8 cellular contexts compared by ENCODE assay signal in genomic region chr17:7897773-7898172, GRCh38. TPM values are rescaled to one million over a fixed set of nuclear protein-coding genes. Genes with fewer than 3 reads are reported as not detected.
DNase-seq lines count a peak whose midpoint lies in the region; ATAC-seq and TF ChIP-seq lines count a peak whose summit lies in the region.

No MANE protein-coding gene starts in this region.

- H3K27me3 ChIP-seq in GM23248 (replicated peaks; ENCODE audit: insufficient read depth) (no peaks in the 10 kb centered on the region), heart left ventricle (no peaks in the 10 kb centered on the region)

- H3K9ac ChIP-seq in GM23248 = peak overlapping the region; percentile 32; the same call in 1 of the 2 replicates

- H3K27ac Mint-ChIP-seq in activated naive CD4-positive, alpha-beta T cell treated with anti-CD3 and anti-CD28 coated beads, Interleukin-2, amount 50 U/mL, for 72 hours = peak overlapping the region; percentile 25 to 75
- H3K27ac Mint-ChIP-seq in stimulated activated naive B cell treated with anti-CD40 and anti-IgM and Interleukin-4, amounts not matched to agents 10 μg/mL and 1 μg/mL and 100 μg/mL, for 72 hours = peak overlapping the region; percentile 56

- H3K4me3 Mint-ChIP-seq in stimulated activated naive B cell treated with anti-CD40 and anti-IgM and Interleukin-4, amounts not matched to agents 10 μg/mL and 1 μg/mL and 100 μg/mL, for 72 hours = no peak overlapping the region

- no peak for DNase-seq in AG04449 (ENCODE audit: low read depth, low spot score)
- peak; percentile 69 for DNase-seq in GM23248
- DNase-seq in activated naive CD4-positive, alpha-beta T cell treated with anti-CD3 and anti-CD28 coated beads, Interleukin-2, amount 50 U/mL, for 72 hours (ENCODE audit: low spot score in 2 of 2) = peak in 1 of 2 donors; percentile 51
- DNase-seq in heart left ventricle = no peak
- DNase-seq in stimulated activated naive B cell treated with anti-CD40 and anti-IgM and Interleukin-4, amounts not matched to agents 10 μg/mL and 1 μg/mL and 100 μg/mL, for 72 hours = no peak
- no peak for DNase-seq in NK-92 (lab: John Stamatoyannopoulos, UW; ENCODE audit: unreplicated experiment)
- DNase-seq in NCI-H187 (lab: John Stamatoyannopoulos, UW) = no peak

- in situ Hi-C loops in GM23248 (cut with MboI) = no loop called here

- no peaks in the 10 kb centered on the region for H3K27me3 Mint-ChIP-seq in stimulated activated naive B cell treated with anti-CD40 and anti-IgM and Interleukin-4, amounts not matched to agents 10 μg/mL and 1 μg/mL and 100 μg/mL, for 72 hours

- CTCF ChIA-PET in AG04449 (lab: Yijun Ruan, JAX) = interaction anchor here (0.7 to 24.3 kb wide), 20 partner anchors 8 to 154 kb away, joined by 3 to 499 read pairs (median 5); partner anchors contain the start of genes CHD3, CYB5D1, KCNAB3 and KDM6B

- no peaks in the 10 kb centered on the region for H3F3A ChIP-seq in GM23248 (ENCODE audit: insufficient read depth)

- H3K4me2 ChIP-seq in GM23248 (ENCODE audit: unreplicated experiment) = no peak overlapping the region

- peak in 1 of 2 donors; percentile 75 for ATAC-seq in activated naive CD4-positive, alpha-beta T cell treated with anti-CD3 and anti-CD28 coated beads, Interleukin-2, amount 50 U/mL, for 72 hours
- ATAC-seq in heart left ventricle = peak; percentile 65 to 86 (median 72)
- ATAC-seq in stimulated activated naive B cell treated with anti-CD40 and anti-IgM and Interleukin-4, amounts not matched to agents 10 μg/mL and 1 μg/mL and 100 μg/mL, for 72 hours (replicated peaks) = peak; percentile 59 to 65
- ATAC-seq in HG03095 (IDR thresholded peaks at IDR 0.05; ENCODE audit: unreplicated experiment) = no peak

- H3K9me2 ChIP-seq in GM23248 (ENCODE audit: insufficient read depth) = no peaks in the 10 kb centered on the region

- H3K9me3 ChIP-seq in GM23248 (ENCODE audit: low read depth) (no peaks in the 10 kb centered on the region), heart left ventricle (no peaks in the 10 kb centered on the region)

- no peak overlapping the region for H2AFZ ChIP-seq in GM23248

- H3K4me1 ChIP-seq in GM23248 (ENCODE audit: insufficient read depth) (no peaks in the 10 kb centered on the region), heart left ventricle (peaks cover 0 to 11% (median 0%) of the 10 kb centered on the region in 12 donors)

- no peak for TF ChIP-seq POLR2A in heart left ventricle (IDR thresholded peaks at IDR 0.05)

- peaks cover 22 to 60% of the 10 kb centered on the region in 2 donors for H3K36me3 Mint-ChIP-seq in activated naive CD4-positive, alpha-beta T cell treated with anti-CD3 and anti-CD28 coated beads, Interleukin-2, amount 50 U/mL, for 72 hours
- H3K36me3 Mint-ChIP-seq in stimulated activated naive B cell treated with anti-CD40 and anti-IgM and Interleukin-4, amounts not matched to agents 10 μg/mL and 1 μg/mL and 100 μg/mL, for 72 hours = peaks cover 58 to 84% of the 10 kb centered on the region in 2 donors

- H3K9me3 Mint-ChIP-seq in activated naive CD4-positive, alpha-beta T cell treated with anti-CD3 and anti-CD28 coated beads, Interleukin-2, amount 50 U/mL, for 72 hours = no peaks in the 10 kb centered on the region
- no peaks in the 10 kb centered on the region for H3K9me3 Mint-ChIP-seq in stimulated activated naive B cell treated with anti-CD40 and anti-IgM and Interleukin-4, amounts not matched to agents 10 μg/mL and 1 μg/mL and 100 μg/mL, for 72 hours

- H3K4me3 ChIP-seq in AG04449 (ENCODE audit: low read depth, low read length) = no peak overlapping the region
- no peak overlapping the region for H3K4me3 ChIP-seq in GM23248
- no peak overlapping the region for H3K4me3 ChIP-seq in heart left ventricle

- H4K20me1 ChIP-seq in GM23248 (ENCODE audit: insufficient read depth) = no peaks in the 10 kb centered on the region

- H3K79me2 ChIP-seq in GM23248 (ENCODE audit: insufficient read depth) = no peaks in the 10 kb centered on the region

- peaks cover 27% of the 10 kb centered on the region; the same call in 1 of the 2 replicates for H3K36me3 ChIP-seq in GM23248 (ENCODE audit: low read depth)
- H3K36me3 ChIP-seq in heart left ventricle = peaks cover 0 to 99% (median 89%) of the 10 kb centered on the region in 9 donors

- H3K4me1 Mint-ChIP-seq in stimulated activated naive B cell treated with anti-CD40 and anti-IgM and Interleukin-4, amounts not matched to agents 10 μg/mL and 1 μg/mL and 100 μg/mL, for 72 hours = peaks cover 11 to 14% of the 10 kb centered on the region in 2 donors

- 62 to 68% methylated on average over 6 of the region's 6 CpGs for WGBS in GM23248 (ENCODE audit: low coverage in 1 of 2, low lambda C conversion rate in 2 of 2, missing lambda C conversion rate in 2 of 2), 2 experiments
- 47 to 58% (median 57%) methylated on average over 6 of the region's 6 CpGs for WGBS in heart left ventricle, 4 donors

- POLR2A ChIA-PET in AG04449 (lab: Yijun Ruan, JAX) = no interaction called here

- intact Hi-C loops in heart left ventricle (cut with DNase I) = loop anchor here in 9 of 10 donors (1.0 to 10.0 kb wide), 4 partner anchors 35 to 75 kb away; no protein-coding TSS in a partner anchor

- H3K27ac ChIP-seq in GM23248 (no peak overlapping the region), heart left ventricle (peak overlapping the region in 1 of 12 donors; percentile 10)

- TF ChIP-seq CTCF in AG04449 (IDR thresholded peaks at IDR 0.05; ENCODE audit: insufficient read depth, low read length, missing control alignments) (peak; percentile 44), heart left ventricle (IDR thresholded peaks at IDR 0.05) (peak; percentile 18 to 64 (median 49))

RNA-seq across cellular contexts. Expression of gene CHD3, which starts 9.2 kb away (rescaled TPM):
- total RNA-seq in GM23248 (2014; rRNA removed; shearing (Covaris generic)) = 56.5 and 73.6 TPM in 2 replicates
- 14.0 and 16.0 TPM in 2 replicates for polyA plus RNA-seq in GM23248 (2016; fragmentation: Nextera tagmentation; extraction: Ambion mirVana)
- 100 to 1,000 TPM; 182 to 212 TPM for total RNA-seq in activated naive CD4-positive, alpha-beta T cell treated with anti-CD3 and anti-CD28 coated beads, Interleukin-2, amount 50 U/mL, for 72 hours
- total RNA-seq in heart left ventricle = 10 to 100 TPM in 6 of 9 donors, 1 to 10 TPM in 3; 6.7 to 30.6 (median 13.6) TPM
- 10 to 100 TPM; 17.5 to 17.9 TPM for polyA plus RNA-seq in heart left ventricle

RNA-seq across cellular contexts. Expression of gene RNF227, which starts 18.3 kb away (rescaled TPM):
- total RNA-seq in GM23248 (2014; rRNA removed; shearing (Covaris generic)) = 4.3 and 15.3 TPM in 2 replicates
- polyA plus RNA-seq in GM23248 (2016; fragmentation: Nextera tagmentation; extraction: Ambion mirVana) = 3.1 and 4.3 TPM in 2 replicates
- 1 to 10 TPM; 4.8 to 5.3 TPM for total RNA-seq in activated naive CD4-positive, alpha-beta T cell treated with anti-CD3 and anti-CD28 coated beads, Interleukin-2, amount 50 U/mL, for 72 hours
- 1 to 10 TPM in 5 of 9 donors, under 1 TPM in 4; 0.51 to 4.9 (median 1.1) TPM for total RNA-seq in heart left ventricle
- polyA plus RNA-seq in heart left ventricle = under 1 TPM; 0.79 to 0.88 TPM

RNA-seq across cellular contexts. Expression of gene KCNAB3, which starts 31.9 kb away (rescaled TPM):
- 0.22 TPM in 1 of 2 replicates, not detected in the other for total RNA-seq in GM23248 (2014; rRNA removed; shearing (Covaris generic))
- 0.08 and 0.24 TPM in 2 replicates for polyA plus RNA-seq in GM23248 (2016; fragmentation: Nextera tagmentation; extraction: Ambion mirVana)
- 10 to 100 TPM in 1 of 2 donors, 1 to 10 TPM in 1; 5.4 to 10.9 TPM for total RNA-seq in activated naive CD4-positive, alpha-beta T cell treated with anti-CD3 and anti-CD28 coated beads, Interleukin-2, amount 50 U/mL, for 72 hours
- 1 to 10 TPM in 2 of 9 donors, under 1 TPM in 5, not detected in 2; 0.19 to 1.7 (median 0.38) TPM for total RNA-seq in heart left ventricle
- under 1 TPM; 0.22 to 0.88 TPM for polyA plus RNA-seq in heart left ventricle

RNA-seq across cellular contexts. Expression of gene TRAPPC1, which starts 34.0 kb away (rescaled TPM):
- total RNA-seq in GM23248 (2014; rRNA removed; shearing (Covaris generic)) = 35.8 and 37.8 TPM in 2 replicates
- polyA plus RNA-seq in GM23248 (2016; fragmentation: Nextera tagmentation; extraction: Ambion mirVana) (321 and 343 TPM in 2 replicates), heart left ventricle (100 to 1,000 TPM; 136 to 156 TPM)
- total RNA-seq in activated naive CD4-positive, alpha-beta T cell treated with anti-CD3 and anti-CD28 coated beads, Interleukin-2, amount 50 U/mL, for 72 hours = 100 to 1,000 TPM; 190 to 195 TPM
- total RNA-seq in heart left ventricle = 100 to 1,000 TPM in 6 of 9 donors, 10 to 100 TPM in 3; 60.8 to 170 (median 125) TPM

RNA-seq across cellular contexts. Expression of gene CNTROB, which starts 34.2 kb away (rescaled TPM):
- 17.9 and 27.2 TPM in 2 replicates for total RNA-seq in GM23248 (2014; rRNA removed; shearing (Covaris generic))
- polyA plus RNA-seq in GM23248 (2016; fragmentation: Nextera tagmentation; extraction: Ambion mirVana) = 19.4 and 21.2 TPM in 2 replicates
- total RNA-seq in activated naive CD4-positive, alpha-beta T cell treated with anti-CD3 and anti-CD28 coated beads, Interleukin-2, amount 50 U/mL, for 72 hours = 100 to 1,000 TPM in 1 of 2 donors, 10 to 100 TPM in 1; 73.3 to 147 TPM
- 10 to 100 TPM in 4 of 9 donors, 1 to 10 TPM in 5; 7.9 to 19.2 (median 9.7) TPM for total RNA-seq in heart left ventricle
- 10 to 100 TPM; 11.2 to 15.4 TPM for polyA plus RNA-seq in heart left ventricle
